In genomic region chr6:134063966-134064445, GRCh38 we compare ENCODE assay signal across 8 cellular contexts. TPM values are rescaled to one million over a fixed set of nuclear protein-coding genes. Genes with fewer than 3 reads are reported as not detected.
DNase-seq lines count a peak whose midpoint lies in the region; ATAC-seq and TF ChIP-seq lines count a peak whose summit lies in the region.

No MANE protein-coding gene starts in this region.

- H3K4me3 Mint-ChIP-seq in Calu3 (ENCODE audit: low read depth, unreplicated experiment), result no peak overlapping the region
- no peak overlapping the region for H3K4me3 Mint-ChIP-seq in activated CD4-positive, alpha-beta memory T cell treated with anti-CD3 and anti-CD28 coated beads, Interleukin-2, amount 10 ng/mL, durations not matched to agents 7 days and 5 days
- H3K4me3 Mint-ChIP-seq in endodermal cell, result no peak overlapping the region

- no peak overlapping the region for H3K9ac ChIP-seq in endodermal cell (ENCODE audit: extremely low read depth, low read length, poor library complexity, severe bottlenecking)

- H3K27me3 Mint-ChIP-seq in Calu3 (ENCODE audit: unreplicated experiment) (no peaks in the 10 kb centered on the region), endodermal cell (ENCODE audit: insufficient read depth) (peaks cover 2% of the 10 kb centered on the region)
- H3K27me3 Mint-ChIP-seq in activated CD4-positive, alpha-beta memory T cell treated with anti-CD3 and anti-CD28 coated beads, Interleukin-2, amount 10 ng/mL, durations not matched to agents 7 days and 5 days, result no peaks in the 10 kb centered on the region

- peak; percentile 87 for ATAC-seq in GM19467 (IDR thresholded peaks at IDR 0.05; ENCODE audit: unreplicated experiment)
- ATAC-seq in HG03521 (IDR thresholded peaks at IDR 0.05; ENCODE audit: unreplicated experiment), result peak; percentile 76
- peak; percentile 77 for ATAC-seq in stimulated activated naive CD8-positive, alpha-beta T cell treated with anti-CD3 and anti-CD28 coated beads, Interleukin-15, Interleukin-2, amounts not matched to agents 100 U/mL and 50 U/mL, for 24 hours

- no peak overlapping the region for H3K4me3 ChIP-seq in endodermal cell (ENCODE audit: low read length)

- H3K27ac Mint-ChIP-seq in Calu3 (ENCODE audit: unreplicated experiment), result no peak overlapping the region
- no peak overlapping the region for H3K27ac Mint-ChIP-seq in activated CD4-positive, alpha-beta memory T cell treated with anti-CD3 and anti-CD28 coated beads, Interleukin-2, amount 10 ng/mL, durations not matched to agents 7 days and 5 days
- no peak overlapping the region for H3K27ac Mint-ChIP-seq in endodermal cell

- CTCF ChIA-PET in Calu3 (lab: Charles Lee), result interaction anchor here (0.6 to 2.7 kb wide), 21 partner anchors 12 to 177 kb away, joined by 3 to 35 read pairs (median 6); partner anchors contain the start of genes SLC2A12 and TBPL1
- CTCF ChIA-PET in activated CD4-positive, alpha-beta memory T cell treated with anti-CD3 and anti-CD28 coated beads, Interleukin-2, amount 10 ng/mL, durations not matched to agents 7 days and 5 days (lab: Charles Lee), result interaction anchor here (0.6 to 6.6 kb wide), 35 partner anchors 8 to 173 kb away, joined by 3 to 89 read pairs (median 5); partner anchors contain the start of genes SLC2A12 and TBPL1

- H3K27me3 ChIP-seq in endodermal cell (ENCODE audit: control insufficient read depth, insufficient read depth, low read length, poor library complexity, severe bottlenecking), result no peaks in the 10 kb centered on the region

- intact Hi-C loops in Calu3 (cut with micrococcal nuclease; ENCODE audit: unreplicated experiment), result loop anchor here (1.0 kb wide), 2 partner anchors 91 to 140 kb away; no protein-coding TSS in a partner anchor

- H3K9me3 ChIP-seq in endodermal cell (ENCODE audit: control insufficient read depth, low read length), result no peaks in the 10 kb centered on the region

- no TSS peak for BruUV-seq in Calu3 (replicated peaks; lab: Mats Ljungman, UMichigan)

- no peaks in the 10 kb centered on the region for H3K9me3 Mint-ChIP-seq in Calu3 (ENCODE audit: low read depth, unreplicated experiment)
- H3K9me3 Mint-ChIP-seq in activated CD4-positive, alpha-beta memory T cell treated with anti-CD3 and anti-CD28 coated beads, Interleukin-2, amount 10 ng/mL, durations not matched to agents 7 days and 5 days, result no peaks in the 10 kb centered on the region
- no peaks in the 10 kb centered on the region for H3K9me3 Mint-ChIP-seq in endodermal cell

- TF ChIP-seq CTCF in Calu3 (IDR thresholded peaks at IDR 0.05; ENCODE audit: unreplicated experiment) (peak; percentile 69), endodermal cell (conservative IDR thresholded peaks at IDR 0.05) (peak; percentile 78)

- DNase-seq in Calu3 (peak; percentile 77), NCI-H82 treated with DMSO at 0.1 percent for 48 hours (lab: John Stamatoyannopoulos, UW; ENCODE audit: unreplicated experiment) (peak; percentile 35), endodermal cell (peak; percentile 90), mucosa of gallbladder (ENCODE audit: low spot score) (peak; percentile 79)
- peak; percentile 64 for DNase-seq in activated CD4-positive, alpha-beta memory T cell treated with anti-CD3 and anti-CD28 coated beads, Interleukin-2, amount 10 ng/mL, durations not matched to agents 7 days and 5 days
- DNase-seq in stimulated activated naive CD8-positive, alpha-beta T cell treated with anti-CD3 and anti-CD28 coated beads, Interleukin-15, Interleukin-2, amounts not matched to agents 100 U/mL and 50 U/mL, for 24 hours, result peak; percentile 40

- H3K36me3 Mint-ChIP-seq in Calu3 (ENCODE audit: insufficient read depth, unreplicated experiment), result no peaks in the 10 kb centered on the region
- no peaks in the 10 kb centered on the region for H3K36me3 Mint-ChIP-seq in activated CD4-positive, alpha-beta memory T cell treated with anti-CD3 and anti-CD28 coated beads, Interleukin-2, amount 10 ng/mL, durations not matched to agents 7 days and 5 days (ENCODE audit: low read depth)
- no peaks in the 10 kb centered on the region for H3K36me3 Mint-ChIP-seq in endodermal cell (ENCODE audit: low read depth)

- H3K36me3 ChIP-seq in endodermal cell (ENCODE audit: control insufficient read depth, insufficient read depth, low read length), result no peaks in the 10 kb centered on the region

- POLR2A ChIA-PET in activated CD4-positive, alpha-beta memory T cell treated with anti-CD3 and anti-CD28 coated beads, Interleukin-2, amount 10 ng/mL, durations not matched to agents 7 days and 5 days (lab: Charles Lee), result interaction anchor here (0.6 to 1.5 kb wide), 2 partner anchors 139 to 152 kb away, joined by 4 to 5 read pairs; no protein-coding TSS in a partner anchor

- H3K4me1 ChIP-seq in endodermal cell (ENCODE audit: control insufficient read depth, insufficient read depth, low read length), result peaks cover 5% of the 10 kb centered on the region

- H3K27ac ChIP-seq in endodermal cell (ENCODE audit: low read depth, low read length), result no peak overlapping the region

- 42 to 58% methylated on average over 6 to 7 of the region's 7 CpGs for WGBS in endodermal cell (ENCODE audit: insufficient coverage in 1 of 2, insufficient read length in 1 of 2), 2 experiments

- H3K4me1 Mint-ChIP-seq in Calu3 (ENCODE audit: low read depth, unreplicated experiment) (peaks cover 36% of the 10 kb centered on the region), endodermal cell (peaks cover 12% of the 10 kb centered on the region)
- no peaks in the 10 kb centered on the region for H3K4me1 Mint-ChIP-seq in activated CD4-positive, alpha-beta memory T cell treated with anti-CD3 and anti-CD28 coated beads, Interleukin-2, amount 10 ng/mL, durations not matched to agents 7 days and 5 days

RNA-seq across cellular contexts. Expression of gene SLC2A12, which starts 11.6 kb away (rescaled TPM):
- total RNA-seq in Calu3 (2022) (12.7 and 15.8 TPM in 2 replicates), endodermal cell (1 to 10 TPM; 2.7 to 2.8 TPM), mucosa of gallbladder (10.8 TPM)
- total RNA-seq in activated CD4-positive, alpha-beta memory T cell treated with anti-CD3 and anti-CD28 coated beads, Interleukin-2, amount 10 ng/mL, durations not matched to agents 7 days and 5 days, result under 1 TPM; 0.13 to 0.20 TPM
- polyA plus RNA-seq in endodermal cell (2013, experiment 1 of 2), result 8.3 TPM
- polyA plus RNA-seq in endodermal cell (2013, experiment 2 of 2), result 9.2 TPM

Comparison
In these comparisons a context has a peak if more than half of its experiments do, and no peak if none do; other contexts are left out.
1. DNase-seq: peak in every context shown above with its lines; median percentile 90 in endodermal cell; 79 in mucosa of gallbladder; 77 in Calu3; 64 in activated CD4-positive, alpha-beta memory T cell treated with anti-CD3 and anti-CD28 coated beads, Interleukin-2, amount 10 ng/mL, durations not matched to agents 7 days and 5 days; 40 in stimulated activated naive CD8-positive, alpha-beta T cell treated with anti-CD3 and anti-CD28 coated beads, Interleukin-15, Interleukin-2, amounts not matched to agents 100 U/mL and 50 U/mL, for 24 hours; 35 in NCI-H82 treated with DMSO at 0.1 percent for 48 hours.